In genomic region chr2:197054437-197054836, GRCh38 we compare ENCODE assay signal across 23 cellular contexts.
A peak's percentile ranks its signal among the peaks of the same experiment; 100 is the strongest.
DNase-seq lines count a peak whose midpoint lies in the region; ATAC-seq and TF ChIP-seq lines count a peak whose summit lies in the region.
"Had no signal": no experiment of that assay in that cellular context is flagged by ENCODE, and none has a peak within 500 bp of the region (broad histone marks: within the 10 kb centered on the region; RNA-seq: fewer than 3 reads in every experiment).

No MANE protein-coding gene starts in this region.

- DNase-seq in activated CD4-positive, alpha-beta memory T cell treated with anti-CD3 and anti-CD28 coated beads for 36 hours, result no peak
- no peak for DNase-seq in activated CD4-positive, alpha-beta memory T cell treated with anti-CD3 and anti-CD28 coated beads, Interleukin-2, amount 10 ng/mL, durations not matched to agents 7 days and 5 days
- DNase-seq in NCI-H226 (peak; percentile 75), natural killer cell (no peak), HuH-7 (ENCODE audit: low spot score) (no peak), HUDEP-2 (lab: John Stamatoyannopoulos, UW; ENCODE audit: unreplicated experiment in 76 of 76) (no peak), NCI-H2029 (lab: John Stamatoyannopoulos, UW) (no peak)
- no peak for DNase-seq in effector memory CD8-positive, alpha-beta T cell
- DNase-seq: activated CD4-positive, alpha-beta T cell treated with anti-CD3 and anti-CD28 coated beads, Interleukin-2, amount 50 U/mL, for 1 hour; activated naive CD8-positive, alpha-beta T cell treated with anti-CD3 and anti-CD28 coated beads, Interleukin-2, amount 10 ng/mL, durations not matched to agents 7 days and 5 days; BE2C; Caco-2; effector memory CD4-positive, alpha-beta T cell; Karpas-422; left cardiac atrium; naive B cell; NCI-H1092 treated with DMSO at 0.1 percent for 48 hours; NCI-H2081; NCI-H446; pancreas; right cardiac atrium; T-helper 17 cell had no signal

- intact Hi-C loops in activated CD4-positive, alpha-beta memory T cell treated with anti-CD3 and anti-CD28 coated beads for 36 hours (cut with micrococcal nuclease), result no loop called here
- intact Hi-C loops in natural killer cell (cut with micrococcal nuclease), result no loop called here

- POLR2A ChIA-PET in activated CD4-positive, alpha-beta memory T cell treated with anti-CD3 and anti-CD28 coated beads for 36 hours (lab: Charles Lee), result no interaction called here
- POLR2A ChIA-PET in activated CD4-positive, alpha-beta memory T cell treated with anti-CD3 and anti-CD28 coated beads, Interleukin-2, amount 10 ng/mL, durations not matched to agents 7 days and 5 days (lab: Charles Lee), result no interaction called here

- CTCF ChIA-PET in activated CD4-positive, alpha-beta memory T cell treated with anti-CD3 and anti-CD28 coated beads for 36 hours (lab: Charles Lee), result no interaction called here
- CTCF ChIA-PET in activated CD4-positive, alpha-beta memory T cell treated with anti-CD3 and anti-CD28 coated beads, Interleukin-2, amount 10 ng/mL, durations not matched to agents 7 days and 5 days (lab: Charles Lee), result no interaction called here

- no peaks in the 10 kb centered on the region for H3K27me3 Mint-ChIP-seq in activated CD4-positive, alpha-beta memory T cell treated with anti-CD3 and anti-CD28 coated beads for 36 hours
- H3K27me3 Mint-ChIP-seq in activated CD4-positive, alpha-beta memory T cell treated with anti-CD3 and anti-CD28 coated beads, Interleukin-2, amount 10 ng/mL, durations not matched to agents 7 days and 5 days, result no peaks in the 10 kb centered on the region
- H3K27me3 Mint-ChIP-seq in effector memory CD8-positive, alpha-beta T cell, result no peaks in the 10 kb centered on the region
- no peaks in the 10 kb centered on the region for H3K27me3 Mint-ChIP-seq in natural killer cell (ENCODE audit: low read depth in 2 of 2)
- H3K27me3 Mint-ChIP-seq: activated naive CD8-positive, alpha-beta T cell treated with anti-CD3 and anti-CD28 coated beads, Interleukin-2, amount 10 ng/mL, durations not matched to agents 7 days and 5 days; brain; naive B cell; T-helper 17 cell had no signal

- peaks cover 75% of the 10 kb centered on the region for H3K36me3 Mint-ChIP-seq in activated CD4-positive, alpha-beta memory T cell treated with anti-CD3 and anti-CD28 coated beads for 36 hours
- H3K36me3 Mint-ChIP-seq in activated CD4-positive, alpha-beta memory T cell treated with anti-CD3 and anti-CD28 coated beads, Interleukin-2, amount 10 ng/mL, durations not matched to agents 7 days and 5 days (ENCODE audit: low read depth), result peaks cover 92% of the 10 kb centered on the region
- peaks cover 61% of the 10 kb centered on the region for H3K36me3 Mint-ChIP-seq in effector memory CD8-positive, alpha-beta T cell (ENCODE audit: insufficient read depth)
- H3K36me3 Mint-ChIP-seq in natural killer cell, result peaks cover 22% of the 10 kb centered on the region

- peaks cover 30% of the 10 kb centered on the region for H3K4me1 Mint-ChIP-seq in activated CD4-positive, alpha-beta memory T cell treated with anti-CD3 and anti-CD28 coated beads for 36 hours (ENCODE audit: low read depth)
- peaks cover 9% of the 10 kb centered on the region for H3K4me1 Mint-ChIP-seq in activated CD4-positive, alpha-beta memory T cell treated with anti-CD3 and anti-CD28 coated beads, Interleukin-2, amount 10 ng/mL, durations not matched to agents 7 days and 5 days
- peaks cover 4 to 19% of the 10 kb centered on the region in 2 donors for H3K4me1 Mint-ChIP-seq in effector memory CD8-positive, alpha-beta T cell (ENCODE audit: low read depth in 2 of 2)
- H3K4me1 Mint-ChIP-seq in natural killer cell, result peaks cover 7 to 11% of the 10 kb centered on the region in 2 donors
- H3K4me1 Mint-ChIP-seq: activated naive CD8-positive, alpha-beta T cell treated with anti-CD3 and anti-CD28 coated beads, Interleukin-2, amount 10 ng/mL, durations not matched to agents 7 days and 5 days; T-helper 17 cell had no signal

- peak; percentile 57 for ATAC-seq in effector memory CD8-positive, alpha-beta T cell (replicated peaks)
- ATAC-seq in natural killer cell, result peak; percentile 57 to 88 (median 79)
- ATAC-seq: left cardiac atrium, pancreas, right cardiac atrium, T-helper 17 cell had no signal

- H3K9me3 Mint-ChIP-seq in activated CD4-positive, alpha-beta memory T cell treated with anti-CD3 and anti-CD28 coated beads for 36 hours, result peaks cover 21% of the 10 kb centered on the region
- H3K9me3 Mint-ChIP-seq in activated CD4-positive, alpha-beta memory T cell treated with anti-CD3 and anti-CD28 coated beads, Interleukin-2, amount 10 ng/mL, durations not matched to agents 7 days and 5 days, result peaks cover 26% of the 10 kb centered on the region
- peaks cover 5 to 15% of the 10 kb centered on the region in 2 donors for H3K9me3 Mint-ChIP-seq in effector memory CD8-positive, alpha-beta T cell
- H3K9me3 Mint-ChIP-seq in natural killer cell, result peaks cover 3 to 9% of the 10 kb centered on the region in 2 donors

- no peak for TF ChIP-seq CTCF in natural killer cell (IDR thresholded peaks at IDR 0.05)

- H3K4me3 Mint-ChIP-seq in activated CD4-positive, alpha-beta memory T cell treated with anti-CD3 and anti-CD28 coated beads for 36 hours, result no peak overlapping the region
- H3K4me3 Mint-ChIP-seq in activated CD4-positive, alpha-beta memory T cell treated with anti-CD3 and anti-CD28 coated beads, Interleukin-2, amount 10 ng/mL, durations not matched to agents 7 days and 5 days, result no peak overlapping the region
- no peak overlapping the region for H3K4me3 Mint-ChIP-seq in effector memory CD8-positive, alpha-beta T cell
- H3K4me3 Mint-ChIP-seq in natural killer cell, result no peak overlapping the region
- H3K4me3 Mint-ChIP-seq: activated naive CD8-positive, alpha-beta T cell treated with anti-CD3 and anti-CD28 coated beads, Interleukin-2, amount 10 ng/mL, durations not matched to agents 7 days and 5 days; brain; naive B cell; T-helper 17 cell had no signal

- H3K27ac Mint-ChIP-seq in activated CD4-positive, alpha-beta memory T cell treated with anti-CD3 and anti-CD28 coated beads for 36 hours, result peak overlapping the region; percentile 58
- no peak overlapping the region for H3K27ac Mint-ChIP-seq in activated CD4-positive, alpha-beta memory T cell treated with anti-CD3 and anti-CD28 coated beads, Interleukin-2, amount 10 ng/mL, durations not matched to agents 7 days and 5 days
- H3K27ac Mint-ChIP-seq in effector memory CD8-positive, alpha-beta T cell, result peak overlapping the region; percentile 45 to 86
- H3K27ac Mint-ChIP-seq in natural killer cell, result peak overlapping the region; percentile 72 to 82
- H3K27ac Mint-ChIP-seq: activated naive CD8-positive, alpha-beta T cell treated with anti-CD3 and anti-CD28 coated beads, Interleukin-2, amount 10 ng/mL, durations not matched to agents 7 days and 5 days; brain had no signal
